10 cellular contexts compared by ENCODE assay signal in genomic region chr14:67513631-67514108, GRCh38. TPM values are rescaled to one million over a fixed set of nuclear protein-coding genes. Genes with fewer than 3 reads are reported as not detected.
A peak's percentile ranks its signal among the peaks of the same experiment; 100 is the strongest.
DNase-seq lines count a peak whose midpoint lies in the region; ATAC-seq and TF ChIP-seq lines count a peak whose summit lies in the region.
"Had no signal": no experiment of that assay in that cellular context is flagged by ENCODE, and none has a peak within 500 bp of the region (broad histone marks: within the 10 kb centered on the region; RNA-seq: fewer than 3 reads in every experiment).

No MANE protein-coding gene starts in this region.

- H3K4me3 ChIP-seq in dorsolateral prefrontal cortex, result peak overlapping the region in 53 of 59 donors; percentile 56 to 98 (median 90)

- DNase-seq in DMS 273 treated with DMSO at 0.1 percent for 48 hours (lab: John Stamatoyannopoulos, UW) (peak; percentile 72), NCI-H2171 (lab: John Stamatoyannopoulos, UW) (peak; percentile 71), dorsolateral prefrontal cortex (peak in 1 of 10 donors; percentile 82), pons (ENCODE audit: low spot score) (peak; percentile 54), NCI-H2227 treated with DMSO at 0.1 percent for 48 hours (lab: John Stamatoyannopoulos, UW) (no peak), HT-29 (ENCODE audit: low spot score) (no peak)
- DNase-seq: stimulated activated CD4-positive, alpha-beta T cell treated with anti-CD3 and anti-CD28 coated beads, Interleukin-2, amount 100 ng/mL, for 24 hours had no signal

- no peak for ATAC-seq in GM19023 (IDR thresholded peaks at IDR 0.05; ENCODE audit: unreplicated experiment)
- ATAC-seq in GM18517 (IDR thresholded peaks at IDR 0.05; ENCODE audit: unreplicated experiment), result no peak

- intact Hi-C loops in dorsolateral prefrontal cortex (cut with DNase I), result loop anchor here (5.0 to 10.0 kb wide), 3 partner anchors 76 to 161 kb away; partner anchors contain the start of gene VTI1B (in 1 of the 2)

- TF ChIP-seq CTCF in dorsolateral prefrontal cortex (IDR thresholded peaks at IDR 0.05 in 54 of 56, conservative IDR thresholded peaks at IDR 0.05 in 2 of 56; ENCODE audit: low read depth in 1 of 56, partially characterized antibody in 56 of 56), result no peak

- no peaks in the 10 kb centered on the region for H3K27me3 ChIP-seq in dorsolateral prefrontal cortex

- H3K27ac ChIP-seq in dorsolateral prefrontal cortex, result peak overlapping the region in 52 of 59 donors; percentile 12 to 93 (median 76)
- H3K27ac ChIP-seq: KMS-11 had no signal

RNA-seq across cellular contexts. Expression of gene PLEKHH1, which starts 19.4 kb away (rescaled TPM):
- total RNA-seq in dorsolateral prefrontal cortex, result 100 to 1,000 TPM in 105 of 120 experiments, 10 to 100 TPM in 15; 42.5 to 965 (median 248) TPM
- 11.0 and 12.7 TPM in 2 replicates for total RNA-seq in HT-29 (2014; rRNA removed; shearing (Covaris generic))

RNA-seq across cellular contexts. Expression of gene TMEM229B, which starts 25.1 kb away (rescaled TPM):
- total RNA-seq in dorsolateral prefrontal cortex, result 10 to 100 TPM; 11.6 to 46.8 (median 28.2) TPM
- 0.08 and 0.15 TPM in 2 replicates for total RNA-seq in HT-29 (2014; rRNA removed; shearing (Covaris generic))

Comparison
In these comparisons a context has a peak if more than half of its experiments do, and no peak if none do; other contexts are left out.
1. DNase-seq: peak in DMS 273 treated with DMSO at 0.1 percent for 48 hours (single experiment), NCI-H2171 (single experiment) and pons (single experiment); none in NCI-H2227 treated with DMSO at 0.1 percent for 48 hours (single experiment) and HT-29 (single experiment).
2. RNA of gene TMEM229B, which starts 25.1 kb away (total RNA-seq): 11.6 to 46.8 TPM in dorsolateral prefrontal cortex; 0.08 to 0.15 TPM in HT-29; every median in the first group is over 10 times any median in the second.